In the genomic region with DNA sequence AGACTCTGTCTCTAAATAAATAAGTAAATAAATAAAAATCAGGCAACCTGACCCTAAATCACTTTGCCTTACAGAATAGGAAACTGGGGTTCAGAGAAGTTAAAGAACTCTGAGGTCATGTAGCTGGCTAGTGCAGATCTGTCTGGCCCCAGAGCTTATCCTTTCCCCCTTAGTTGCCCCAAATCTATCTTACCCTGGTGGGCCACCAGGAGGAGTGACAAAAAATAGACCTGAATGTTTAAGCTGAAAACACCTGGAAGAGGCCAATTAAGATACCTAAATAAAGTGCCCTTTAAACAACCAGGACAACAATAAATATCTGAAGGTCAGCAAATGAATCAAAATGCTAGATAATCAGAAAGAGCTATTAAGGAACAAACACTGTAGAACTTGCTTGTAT, we compare ENCODE assay signal across 1 cellular context.
TF ChIP-seq lines count a peak whose summit lies in the region.

No MANE protein-coding gene starts in this region.

TF ChIP-seq in H1, 55 proteins besides CTCF, POLR2A, EP300 and RAD21:
- no peak for TF ChIP-seq POLR2AphosphoS5 (IDR thresholded peaks at IDR 0.05; ENCODE audit: low read depth, low read length)
- no peak for TF ChIP-seq EZH2 (IDR thresholded peaks at IDR 0.05; ENCODE audit: low read depth, low read length, severe bottlenecking)
- no peak for TF ChIP-seq SP2 (IDR thresholded peaks at IDR 0.05; ENCODE audit: low read length)
- TF ChIP-seq HDAC6 (IDR thresholded peaks at IDR 0.05; ENCODE audit: low read depth, low read length): no peak
- no peak for TF ChIP-seq SUZ12 (IDR thresholded peaks at IDR 0.05; ENCODE audit: low read length)
- TF ChIP-seq JUND (IDR thresholded peaks at IDR 0.05; ENCODE audit: low read length): no peak
- TF ChIP-seq ASH2L (IDR thresholded peaks at IDR 0.05; ENCODE audit: low read length): no peak
- no peak for TF ChIP-seq POU5F1 (IDR thresholded peaks at IDR 0.05; ENCODE audit: low read depth, low read length)
- TF ChIP-seq ZNF274 (IDR thresholded peaks at IDR 0.05; ENCODE audit: borderline replicate concordance, extremely low read depth, low read length): no peak
- no peak for TF ChIP-seq SP1 (IDR thresholded peaks at IDR 0.05; ENCODE audit: low read depth, low read length)
- TF ChIP-seq RFX5 (IDR thresholded peaks at IDR 0.05; ENCODE audit: borderline replicate concordance, low read depth, low read length): no peak
- TF ChIP-seq, protein P1, sequence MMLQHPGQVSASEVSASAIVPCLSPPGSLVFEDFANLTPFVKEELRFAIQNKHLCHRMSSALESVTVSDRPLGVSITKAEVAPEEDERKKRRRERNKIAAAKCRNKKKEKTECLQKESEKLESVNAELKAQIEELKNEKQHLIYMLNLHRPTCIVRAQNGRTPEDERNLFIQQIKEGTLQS (IDR thresholded peaks at IDR 0.05; ENCODE audit: insufficient read depth, low read depth, low read length): no peak
- no peak for TF ChIP-seq KDM1A (IDR thresholded peaks at IDR 0.05; ENCODE audit: borderline replicate concordance, low read length)
- TF ChIP-seq RNF2 (IDR thresholded peaks at IDR 0.05; ENCODE audit: borderline replicate concordance, low read depth, low read length, missing control alignments, poor library complexity, severe bottlenecking): no peak
